1 cellular context compared by ENCODE assay signal in genomic region chr2:30040147-30040546, GRCh38.
TF ChIP-seq lines count a peak whose summit lies in the region.

No MANE protein-coding gene starts in this region.

TF ChIP-seq in GM12878, 131 proteins besides CTCF, POLR2A, EP300 and RAD21 (continued from another document):
- TF ChIP-seq SUPT20H (IDR thresholded peaks at IDR 0.05; ENCODE audit: borderline replicate concordance, control insufficient read depth, low read depth, low read length): no peak
- peak; percentile 66 for TF ChIP-seq JUNB (IDR thresholded peaks at IDR 0.05)
- no peak for TF ChIP-seq ETV6 (conservative IDR thresholded peaks at IDR 0.05 in 1 of 2, IDR thresholded peaks at IDR 0.05 in 1 of 2; ENCODE audit: borderline replicate concordance in 1 of 2, low read depth in 1 of 2)
- TF ChIP-seq GATAD2B (conservative IDR thresholded peaks at IDR 0.05; ENCODE audit: low read depth): no peak
- peak; percentile 37; the same call in 1 of the 2 replicates for TF ChIP-seq ATF2 (IDR thresholded peaks at IDR 0.05; ENCODE audit: low read length)
- TF ChIP-seq SPI1 (IDR thresholded peaks at IDR 0.05; ENCODE audit: borderline replicate concordance, insufficient read depth, low read depth, low read length): no peak
- no peak for TF ChIP-seq KLF5 (IDR thresholded peaks at IDR 0.05; ENCODE audit: partially characterized antibody)
- no peak for TF ChIP-seq CHD4 (IDR thresholded peaks at IDR 0.05)
- TF ChIP-seq HCFC1 (IDR thresholded peaks at IDR 0.05; ENCODE audit: low read length): no peak
- TF ChIP-seq RFX5 (IDR thresholded peaks at IDR 0.05; ENCODE audit: low read depth, low read length): no peak
- no peak for TF ChIP-seq RAD51 (IDR thresholded peaks at IDR 0.05)
- TF ChIP-seq CREM (IDR thresholded peaks at IDR 0.05; ENCODE audit: low read depth): peak; percentile 32; the same call in 1 of the 2 replicates
- no peak for TF ChIP-seq RELA (IDR thresholded peaks at IDR 0.05; ENCODE audit: borderline replicate concordance, partially characterized antibody)
- no peak for TF ChIP-seq TCF7 (IDR thresholded peaks at IDR 0.05; ENCODE audit: borderline replicate concordance)
- TF ChIP-seq RUNX3 (IDR thresholded peaks at IDR 0.05; ENCODE audit: low read length): peak; percentile 80
- no peak for TF ChIP-seq SIN3A (IDR thresholded peaks at IDR 0.05; ENCODE audit: low read depth, low read length)
- no peak for TF ChIP-seq SMARCA5 (IDR thresholded peaks at IDR 0.05)
- no peak for TF ChIP-seq PAX5 (IDR thresholded peaks at IDR 0.05; ENCODE audit: borderline replicate concordance, low read depth, low read length)
- TF ChIP-seq ZBTB33 (IDR thresholded peaks at IDR 0.05): no peak
- TF ChIP-seq RB1 (IDR thresholded peaks at IDR 0.05; ENCODE audit: borderline replicate concordance): no peak
- no peak for TF ChIP-seq CREB1 (IDR thresholded peaks at IDR 0.05; ENCODE audit: low read depth)
- no peak for TF ChIP-seq ZNF217 (IDR thresholded peaks at IDR 0.05)
- TF ChIP-seq ZNF24 (IDR thresholded peaks at IDR 0.05): no peak
